1 cellular context compared by ENCODE assay signal in the genomic region with DNA sequence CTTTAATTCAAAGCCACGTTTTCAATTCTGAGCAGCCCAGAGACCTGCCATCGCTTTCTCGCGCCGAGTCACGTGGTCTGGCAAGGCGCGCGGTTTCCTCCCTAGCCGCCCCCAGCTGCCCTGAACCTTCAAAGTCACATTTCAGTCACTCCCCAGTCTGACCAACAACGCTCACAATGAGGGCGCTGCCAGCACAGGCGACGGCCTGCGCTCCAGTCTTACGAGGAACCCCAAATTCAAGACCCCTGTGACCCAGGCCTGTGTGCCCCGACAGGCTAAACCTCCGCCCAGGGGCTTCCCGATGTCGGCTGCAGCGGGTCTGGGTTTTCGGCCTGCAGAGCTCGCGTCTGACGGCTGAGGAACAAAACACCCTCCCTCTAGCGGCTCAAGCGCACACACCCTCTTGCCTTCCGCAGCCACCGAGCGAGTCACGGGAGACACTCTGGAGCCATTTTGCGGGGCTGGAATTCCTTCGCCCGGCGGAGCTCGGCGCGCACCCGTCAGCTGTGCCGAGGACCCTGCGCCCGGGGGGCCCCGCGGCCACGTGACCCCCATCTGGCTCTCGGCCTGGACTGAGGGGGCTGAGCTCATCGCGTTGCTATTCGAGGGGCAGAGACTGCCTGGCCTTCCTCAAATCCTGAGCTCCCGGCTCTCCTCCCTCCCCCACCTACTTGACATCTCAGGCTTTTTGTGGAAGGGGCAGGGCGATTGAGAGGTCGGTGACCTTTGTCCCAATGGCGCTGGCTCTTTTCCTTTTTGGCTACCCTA.
TF ChIP-seq lines count a peak whose summit lies in the region.

No MANE protein-coding gene starts in this region.

TF ChIP-seq in HepG2, 621 proteins besides CTCF, POLR2A, EP300 and RAD21 (continued from another document and continues in another):
- TF ChIP-seq TBP (CRISPR knock-in tag; IDR thresholded peaks at IDR 0.05): 0 out of 2 replicates have a peak, but pooled peaks have one; percentile 20
- TF ChIP-seq, protein P1, sequence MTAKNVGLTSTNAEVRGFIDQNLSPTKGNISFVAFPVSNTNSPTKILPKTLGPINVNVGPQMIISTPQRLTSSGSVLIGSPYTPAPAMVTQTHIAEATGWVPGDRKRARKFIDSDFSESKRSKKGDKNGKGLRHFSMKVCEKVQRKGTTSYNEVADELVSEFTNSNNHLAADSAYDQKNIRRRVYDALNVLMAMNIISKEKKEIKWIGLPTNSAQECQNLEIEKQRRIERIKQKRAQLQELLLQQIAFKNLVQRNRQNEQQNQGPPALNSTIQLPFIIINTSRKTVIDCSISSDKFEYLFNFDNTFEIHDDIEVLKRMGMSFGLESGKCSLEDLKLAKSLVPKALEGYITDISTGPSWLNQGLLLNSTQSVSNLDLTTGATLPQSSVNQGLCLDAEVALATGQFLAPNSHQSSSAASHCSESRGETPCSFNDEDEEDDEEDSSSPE (CRISPR knock-in tag; IDR thresholded peaks at IDR 0.05): peak; percentile 59; the same call in 1 of the 2 replicates
- TF ChIP-seq ZNF782 (CRISPR knock-in tag; IDR thresholded peaks at IDR 0.05; ENCODE audit: borderline replicate concordance): peak; percentile 79; the same call in 1 of the 2 replicates
- TF ChIP-seq, protein P2, sequence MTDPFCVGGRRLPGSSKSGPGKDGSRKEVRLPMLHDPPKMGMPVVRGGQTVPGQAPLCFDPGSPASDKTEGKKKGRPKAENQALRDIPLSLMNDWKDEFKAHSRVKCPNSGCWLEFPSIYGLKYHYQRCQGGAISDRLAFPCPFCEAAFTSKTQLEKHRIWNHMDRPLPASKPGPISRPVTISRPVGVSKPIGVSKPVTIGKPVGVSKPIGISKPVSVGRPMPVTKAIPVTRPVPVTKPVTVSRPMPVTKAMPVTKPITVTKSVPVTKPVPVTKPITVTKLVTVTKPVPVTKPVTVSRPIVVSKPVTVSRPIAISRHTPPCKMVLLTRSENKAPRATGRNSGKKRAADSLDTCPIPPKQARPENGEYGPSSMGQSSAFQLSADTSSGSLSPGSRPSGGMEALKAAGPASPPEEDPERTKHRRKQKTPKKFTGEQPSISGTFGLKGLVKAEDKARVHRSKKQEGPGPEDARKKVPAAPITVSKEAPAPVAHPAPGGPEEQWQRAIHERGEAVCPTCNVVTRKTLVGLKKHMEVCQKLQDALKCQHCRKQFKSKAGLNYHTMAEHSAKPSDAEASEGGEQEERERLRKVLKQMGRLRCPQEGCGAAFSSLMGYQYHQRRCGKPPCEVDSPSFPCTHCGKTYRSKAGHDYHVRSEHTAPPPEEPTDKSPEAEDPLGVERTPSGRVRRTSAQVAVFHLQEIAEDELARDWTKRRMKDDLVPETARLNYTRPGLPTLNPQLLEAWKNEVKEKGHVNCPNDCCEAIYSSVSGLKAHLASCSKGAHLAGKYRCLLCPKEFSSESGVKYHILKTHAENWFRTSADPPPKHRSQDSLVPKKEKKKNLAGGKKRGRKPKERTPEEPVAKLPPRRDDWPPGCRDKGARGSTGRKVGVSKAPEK (CRISPR knock-in tag; IDR thresholded peaks at IDR 0.05; ENCODE audit: borderline replicate concordance): 0 out of 2 replicates have a peak, but pooled peaks have one; percentile 85
- TF ChIP-seq XRCC5 (optimal IDR thresholded peaks at IDR 0.05; ENCODE audit: low read length): peak; percentile 63
- no peak for TF ChIP-seq ISL2 (CRISPR knock-in tag; IDR thresholded peaks at IDR 0.05)
- TF ChIP-seq ATF7-NPFF (CRISPR knock-in tag; IDR thresholded peaks at IDR 0.05; ENCODE audit: low read depth): peak; percentile 59; the same call in 1 of the 2 replicates
- TF ChIP-seq ZNF12 (CRISPR knock-in tag; IDR thresholded peaks at IDR 0.05): peak; percentile 20; the same call in 1 of the 2 replicates
- TF ChIP-seq ZNF331 (CRISPR knock-in tag; IDR thresholded peaks at IDR 0.05): peak; percentile 56
- TF ChIP-seq ZNF205 (CRISPR knock-in tag; IDR thresholded peaks at IDR 0.05): peak; percentile 39; the same call in 1 of the 2 replicates
- TF ChIP-seq ZNF451 (CRISPR knock-in tag; IDR thresholded peaks at IDR 0.05): no peak
- TF ChIP-seq ZNF138 (CRISPR knock-in tag; IDR thresholded peaks at IDR 0.05; ENCODE audit: low read depth): no peak
- TF ChIP-seq, protein P3, sequence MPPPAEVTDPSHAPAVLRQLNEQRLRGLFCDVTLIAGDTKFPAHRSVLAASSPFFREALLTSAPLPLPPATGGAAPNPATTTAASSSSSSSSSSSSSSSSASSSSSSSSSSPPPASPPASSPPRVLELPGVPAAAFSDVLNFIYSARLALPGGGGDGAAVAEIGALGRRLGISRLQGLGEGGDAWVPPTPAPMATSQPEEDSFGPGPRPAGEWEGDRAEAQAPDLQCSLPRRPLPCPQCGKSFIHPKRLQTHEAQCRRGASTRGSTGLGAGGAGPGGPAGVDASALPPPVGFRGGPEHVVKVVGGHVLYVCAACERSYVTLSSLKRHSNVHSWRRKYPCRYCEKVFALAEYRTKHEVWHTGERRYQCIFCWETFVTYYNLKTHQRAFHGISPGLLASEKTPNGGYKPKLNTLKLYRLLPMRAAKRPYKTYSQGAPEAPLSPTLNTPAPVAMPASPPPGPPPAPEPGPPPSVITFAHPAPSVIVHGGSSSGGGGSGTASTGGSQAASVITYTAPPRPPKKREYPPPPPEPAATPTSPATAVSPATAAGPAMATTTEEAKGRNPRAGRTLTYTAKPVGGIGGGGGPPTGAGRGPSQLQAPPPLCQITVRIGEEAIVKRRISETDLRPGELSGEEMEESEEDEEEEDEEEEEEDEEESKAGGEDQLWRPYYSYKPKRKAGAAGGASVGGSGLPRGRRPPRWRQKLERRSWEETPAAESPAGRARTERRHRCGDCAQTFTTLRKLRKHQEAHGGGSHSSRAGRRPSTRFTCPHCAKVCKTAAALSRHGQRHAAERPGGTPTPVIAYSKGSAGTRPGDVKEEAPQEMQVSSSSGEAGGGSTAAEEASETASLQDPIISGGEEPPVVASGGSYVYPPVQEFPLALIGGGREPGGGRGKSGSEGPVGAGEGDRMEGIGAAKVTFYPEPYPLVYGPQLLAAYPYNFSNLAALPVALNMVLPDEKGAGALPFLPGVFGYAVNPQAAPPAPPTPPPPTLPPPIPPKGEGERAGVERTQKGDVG (CRISPR knock-in tag; IDR thresholded peaks at IDR 0.05; ENCODE audit: borderline replicate concordance): peak; percentile 72; the same call in 1 of the 2 replicates
- no peak for TF ChIP-seq ZNF652 (CRISPR knock-in tag; IDR thresholded peaks at IDR 0.05; ENCODE audit: borderline replicate concordance, low read depth)
- TF ChIP-seq DPF2 (CRISPR knock-in tag; IDR thresholded peaks at IDR 0.05; ENCODE audit: borderline replicate concordance, low read depth): no peak
- no peak for TF ChIP-seq ZNF432 (CRISPR knock-in tag; IDR thresholded peaks at IDR 0.05; ENCODE audit: borderline replicate concordance)
- peak; percentile 71 for TF ChIP-seq ZNF777 (CRISPR knock-in tag; IDR thresholded peaks at IDR 0.05)
- TF ChIP-seq MAF1 (CRISPR knock-in tag; IDR thresholded peaks at IDR 0.05; ENCODE audit: borderline replicate concordance): no peak
- no peak for TF ChIP-seq SRF (IDR thresholded peaks at IDR 0.05; ENCODE audit: low read depth, low read length)
- TF ChIP-seq HMG20B (CRISPR knock-in tag; conservative IDR thresholded peaks at IDR 0.05): no peak
- TF ChIP-seq, protein P4, sequence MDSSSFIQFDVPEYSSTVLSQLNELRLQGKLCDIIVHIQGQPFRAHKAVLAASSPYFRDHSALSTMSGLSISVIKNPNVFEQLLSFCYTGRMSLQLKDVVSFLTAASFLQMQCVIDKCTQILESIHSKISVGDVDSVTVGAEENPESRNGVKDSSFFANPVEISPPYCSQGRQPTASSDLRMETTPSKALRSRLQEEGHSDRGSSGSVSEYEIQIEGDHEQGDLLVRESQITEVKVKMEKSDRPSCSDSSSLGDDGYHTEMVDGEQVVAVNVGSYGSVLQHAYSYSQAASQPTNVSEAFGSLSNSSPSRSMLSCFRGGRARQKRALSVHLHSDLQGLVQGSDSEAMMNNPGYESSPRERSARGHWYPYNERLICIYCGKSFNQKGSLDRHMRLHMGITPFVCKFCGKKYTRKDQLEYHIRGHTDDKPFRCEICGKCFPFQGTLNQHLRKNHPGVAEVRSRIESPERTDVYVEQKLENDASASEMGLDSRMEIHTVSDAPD (CRISPR knock-in tag; IDR thresholded peaks at IDR 0.05): peak; percentile 37; the same call in 1 of the 2 replicates
- no peak for TF ChIP-seq ZNF367 (CRISPR knock-in tag; IDR thresholded peaks at IDR 0.05; ENCODE audit: borderline replicate concordance)
- no peak for TF ChIP-seq IKZF1 (IDR thresholded peaks at IDR 0.05)
- TF ChIP-seq RBFOX2 (IDR thresholded peaks at IDR 0.05; ENCODE audit: low read depth, low read length): 0 out of 2 replicates have a peak, but pooled peaks have one; percentile 37
- peak; percentile 83 for TF ChIP-seq ZFY (CRISPR knock-in tag; IDR thresholded peaks at IDR 0.05)
- peak; percentile 51; the same call in 1 of the 2 replicates for TF ChIP-seq ZNF772 (CRISPR knock-in tag; IDR thresholded peaks at IDR 0.05)
- peak; percentile 64; the same call in 1 of the 2 replicates for TF ChIP-seq SAFB2 (CRISPR knock-in tag; IDR thresholded peaks at IDR 0.05; ENCODE audit: borderline replicate concordance, low read depth)
- TF ChIP-seq ATRX (CRISPR knock-in tag; IDR thresholded peaks at IDR 0.05; ENCODE audit: borderline replicate concordance): no peak
- TF ChIP-seq, protein P5, sequence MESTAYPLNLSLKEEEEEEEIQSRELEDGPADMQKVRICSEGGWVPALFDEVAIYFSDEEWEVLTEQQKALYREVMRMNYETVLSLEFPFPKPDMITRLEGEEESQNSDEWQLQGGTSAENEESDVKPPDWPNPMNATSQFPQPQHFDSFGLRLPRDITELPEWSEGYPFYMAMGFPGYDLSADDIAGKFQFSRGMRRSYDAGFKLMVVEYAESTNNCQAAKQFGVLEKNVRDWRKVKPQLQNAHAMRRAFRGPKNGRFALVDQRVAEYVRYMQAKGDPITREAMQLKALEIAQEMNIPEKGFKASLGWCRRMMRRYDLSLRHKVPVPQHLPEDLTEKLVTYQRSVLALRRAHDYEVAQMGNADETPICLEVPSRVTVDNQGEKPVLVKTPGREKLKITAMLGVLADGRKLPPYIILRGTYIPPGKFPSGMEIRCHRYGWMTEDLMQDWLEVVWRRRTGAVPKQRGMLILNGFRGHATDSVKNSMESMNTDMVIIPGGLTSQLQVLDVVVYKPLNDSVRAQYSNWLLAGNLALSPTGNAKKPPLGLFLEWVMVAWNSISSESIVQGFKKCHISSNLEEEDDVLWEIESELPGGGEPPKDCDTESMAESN (CRISPR knock-in tag; conservative IDR thresholded peaks at IDR 0.05): peak; percentile 89
- 0 out of 2 replicates have a peak, but pooled peaks have one; percentile 71 for TF ChIP-seq ZNF619 (CRISPR knock-in tag; IDR thresholded peaks at IDR 0.05)
- peak; percentile 69; the same call in 1 of the 2 replicates for TF ChIP-seq KLF12 (CRISPR knock-in tag; IDR thresholded peaks at IDR 0.05; ENCODE audit: borderline replicate concordance)
- TF ChIP-seq, protein P6, sequence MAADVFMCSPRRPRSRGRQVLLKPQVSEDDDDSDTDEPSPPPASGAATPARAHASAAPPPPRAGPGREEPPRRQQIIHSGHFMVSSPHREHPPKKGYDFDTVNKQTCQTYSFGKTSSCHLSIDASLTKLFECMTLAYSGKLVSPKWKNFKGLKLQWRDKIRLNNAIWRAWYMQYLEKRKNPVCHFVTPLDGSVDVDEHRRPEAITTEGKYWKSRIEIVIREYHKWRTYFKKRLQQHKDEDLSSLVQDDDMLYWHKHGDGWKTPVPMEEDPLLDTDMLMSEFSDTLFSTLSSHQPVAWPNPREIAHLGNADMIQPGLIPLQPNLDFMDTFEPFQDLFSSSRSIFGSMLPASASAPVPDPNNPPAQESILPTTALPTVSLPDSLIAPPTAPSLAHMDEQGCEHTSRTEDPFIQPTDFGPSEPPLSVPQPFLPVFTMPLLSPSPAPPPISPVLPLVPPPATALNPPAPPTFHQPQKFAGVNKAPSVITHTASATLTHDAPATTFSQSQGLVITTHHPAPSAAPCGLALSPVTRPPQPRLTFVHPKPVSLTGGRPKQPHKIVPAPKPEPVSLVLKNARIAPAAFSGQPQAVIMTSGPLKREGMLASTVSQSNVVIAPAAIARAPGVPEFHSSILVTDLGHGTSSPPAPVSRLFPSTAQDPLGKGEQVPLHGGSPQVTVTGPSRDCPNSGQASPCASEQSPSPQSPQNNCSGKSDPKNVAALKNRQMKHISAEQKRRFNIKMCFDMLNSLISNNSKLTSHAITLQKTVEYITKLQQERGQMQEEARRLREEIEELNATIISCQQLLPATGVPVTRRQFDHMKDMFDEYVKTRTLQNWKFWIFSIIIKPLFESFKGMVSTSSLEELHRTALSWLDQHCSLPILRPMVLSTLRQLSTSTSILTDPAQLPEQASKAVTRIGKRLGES (CRISPR knock-in tag; IDR thresholded peaks at IDR 0.05; ENCODE audit: borderline replicate concordance): no peak
- no peak for TF ChIP-seq FOXK2 (IDR thresholded peaks at IDR 0.05)
- peak; percentile 36; the same call in 1 of the 2 replicates for TF ChIP-seq BCL6 (CRISPR knock-in tag; IDR thresholded peaks at IDR 0.05)
- TF ChIP-seq KDM5A (IDR thresholded peaks at IDR 0.05; ENCODE audit: borderline replicate concordance, low read length): no peak
- TF ChIP-seq, protein P7, sequence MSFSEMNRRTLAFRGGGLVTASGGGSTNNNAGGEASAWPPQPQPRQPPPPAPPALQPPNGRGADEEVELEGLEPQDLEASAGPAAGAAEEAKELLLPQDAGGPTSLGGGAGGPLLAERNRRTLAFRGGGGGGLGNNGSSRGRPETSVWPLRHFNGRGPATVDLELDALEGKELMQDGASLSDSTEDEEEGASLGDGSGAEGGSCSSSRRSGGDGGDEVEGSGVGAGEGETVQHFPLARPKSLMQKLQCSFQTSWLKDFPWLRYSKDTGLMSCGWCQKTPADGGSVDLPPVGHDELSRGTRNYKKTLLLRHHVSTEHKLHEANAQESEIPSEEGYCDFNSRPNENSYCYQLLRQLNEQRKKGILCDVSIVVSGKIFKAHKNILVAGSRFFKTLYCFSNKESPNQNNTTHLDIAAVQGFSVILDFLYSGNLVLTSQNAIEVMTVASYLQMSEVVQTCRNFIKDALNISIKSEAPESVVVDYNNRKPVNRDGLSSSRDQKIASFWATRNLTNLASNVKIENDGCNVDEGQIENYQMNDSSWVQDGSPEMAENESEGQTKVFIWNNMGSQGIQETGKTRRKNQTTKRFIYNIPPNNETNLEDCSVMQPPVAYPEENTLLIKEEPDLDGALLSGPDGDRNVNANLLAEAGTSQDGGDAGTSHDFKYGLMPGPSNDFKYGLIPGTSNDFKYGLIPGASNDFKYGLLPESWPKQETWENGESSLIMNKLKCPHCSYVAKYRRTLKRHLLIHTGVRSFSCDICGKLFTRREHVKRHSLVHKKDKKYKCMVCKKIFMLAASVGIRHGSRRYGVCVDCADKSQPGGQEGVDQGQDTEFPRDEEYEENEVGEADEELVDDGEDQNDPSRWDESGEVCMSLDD (CRISPR knock-in tag; IDR thresholded peaks at IDR 0.05; ENCODE audit: borderline replicate concordance): no peak
- 0 out of 2 replicates have a peak, but pooled peaks have one; percentile 68 for TF ChIP-seq ZNF101 (CRISPR knock-in tag; IDR thresholded peaks at IDR 0.05; ENCODE audit: borderline replicate concordance, low read depth)
- TF ChIP-seq ZC3H4 (CRISPR knock-in tag; IDR thresholded peaks at IDR 0.05; ENCODE audit: borderline replicate concordance): no peak; the same call in 1 of the 2 replicates
- TF ChIP-seq ZNF773 (CRISPR knock-in tag; IDR thresholded peaks at IDR 0.05; ENCODE audit: borderline replicate concordance): no peak
